ENCODE assay signal across 9 cellular contexts in the genomic region with DNA sequence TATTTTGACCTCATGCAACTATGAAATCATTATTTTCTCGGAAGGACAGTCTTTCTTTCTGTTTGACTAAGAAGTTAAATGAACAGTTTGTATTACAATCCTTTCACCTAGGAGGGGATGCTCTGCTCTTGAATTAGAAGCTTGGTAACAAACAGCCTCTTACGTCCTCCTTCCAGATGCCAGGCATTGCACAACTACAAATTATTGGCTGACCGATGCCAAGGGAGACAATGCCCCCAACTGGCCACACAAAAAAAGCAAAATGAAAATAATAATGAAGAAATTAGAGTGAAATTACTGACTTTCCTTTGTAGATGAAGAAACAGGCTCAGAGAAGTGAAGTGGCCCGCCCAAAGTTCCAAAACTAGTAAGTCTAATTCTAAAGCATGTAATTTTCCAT.
A peak's percentile ranks its signal among the peaks of the same experiment; 100 is the strongest.
DNase-seq lines count a peak whose midpoint lies in the region; ATAC-seq and TF ChIP-seq lines count a peak whose summit lies in the region.
"Had no signal": no experiment of that assay in that cellular context is flagged by ENCODE, and none has a peak within 500 bp of the region (broad histone marks: within the 10 kb centered on the region; RNA-seq: fewer than 3 reads in every experiment).

No MANE protein-coding gene starts in this region.

- H3K4me1 ChIP-seq in SK-N-SH (ENCODE audit: control insufficient read depth in 1 of 2, insufficient read depth in 2 of 2, low read depth in 1 of 2, low read length in 1 of 2) (no peaks in the 10 kb centered on the region), transverse colon (no peaks in the 10 kb centered on the region)

- intact Hi-C loops in left cardiac atrium (cut with DNase I) (loop anchor here in 1 of 2 donors (5.0 kb wide), 2 partner anchors 550 to 850 kb away; no protein-coding TSS in a partner anchor), transverse colon (cut with DNase I; ENCODE audit: low total_unique reads) (no loop called here)

- no peaks in the 10 kb centered on the region for H3K36me3 ChIP-seq in SK-N-SH (replicated peaks in 1 of 2; ENCODE audit: control insufficient read depth in 1 of 2, insufficient read depth in 2 of 2, low read length in 1 of 2)
- no peaks in the 10 kb centered on the region for H3K36me3 ChIP-seq in transverse colon
- H3K36me3 ChIP-seq: BLaER1 had no signal

- H4K20me1 ChIP-seq in SK-N-SH (ENCODE audit: insufficient read depth) = no peaks in the 10 kb centered on the region
- H4K20me1 ChIP-seq: BLaER1 had no signal

- POLR2A ChIA-PET in SK-N-SH (lab: Yijun Ruan, JAX) = interaction anchor here (1.2 to 1.9 kb wide), 2 partner anchors 165 to 547 kb away, joined by 3 to 5 read pairs; a partner anchor contains a TSS

- H2AFZ ChIP-seq in SK-N-SH (ENCODE audit: low read depth) = no peak overlapping the region

- peak; percentile 41 to 64 for ATAC-seq in left cardiac atrium
- ATAC-seq in GM18505 (IDR thresholded peaks at IDR 0.05; ENCODE audit: unreplicated experiment) = no peak

- H3K9me3 ChIP-seq in SK-N-SH = no peaks in the 10 kb centered on the region; the same call in 1 of the 2 replicates
- no peaks in the 10 kb centered on the region for H3K9me3 ChIP-seq in transverse colon
- H3K9me3 ChIP-seq: BLaER1 had no signal

- DNase-seq in SKM-1 treated with dmso at 0.1 percent for 144 hours (lab: John Stamatoyannopoulos, UW; ENCODE audit: unreplicated experiment) (peak; percentile 12), SKM-1 (lab: John Stamatoyannopoulos, UW; ENCODE audit: unreplicated experiment) (no peak), SK-N-SH (peak; percentile 73), left cardiac atrium (peak; percentile 31), transverse colon (no peak), H4 (ENCODE audit: low spot score) (no peak), NCI-H2107 treated with DMSO at 0.1 percent for 48 hours (lab: John Stamatoyannopoulos, UW; ENCODE audit: unreplicated experiment) (no peak)

- no peaks in the 10 kb centered on the region for H3K9me2 ChIP-seq in SK-N-SH

- no peak overlapping the region for H3K27ac ChIP-seq in SK-N-SH (ENCODE audit: low read depth in 2 of 2, low read length in 1 of 2)
- H3K27ac ChIP-seq in transverse colon = no peak overlapping the region
- H3K27ac ChIP-seq: BLaER1 had no signal

- TF ChIP-seq POLR2A in transverse colon (IDR thresholded peaks at IDR 0.05) (no peak), GM18505 (IDR thresholded peaks at IDR 0.05; ENCODE audit: borderline replicate concordance, extremely low read depth, insufficient read depth, insufficient read length) (no peak)

- WGBS in SK-N-SH (ENCODE audit: low lambda C conversion rate) = 13% methylated on average over 4 of the region's 4 CpGs
- WGBS in transverse colon (ENCODE audit: low coverage in 1 of 2), 2 donors = 33 to 36% methylated on average over 4 of the region's 4 CpGs

- TF ChIP-seq CTCF in SK-N-SH (IDR thresholded peaks at IDR 0.05) (no peak; the same call in 1 of the 2 replicates), transverse colon (IDR thresholded peaks at IDR 0.05) (peak in 3 of 5 experiments; percentile 23 to 30 (median 27))

- H3K4me3 ChIP-seq in SK-N-SH (ENCODE audit: low read depth in 2 of 2, low read length in 1 of 2) (no peak overlapping the region), transverse colon (no peak overlapping the region)
- H3K4me3 ChIP-seq: BLaER1 had no signal

- TF ChIP-seq EP300 in SK-N-SH (IDR thresholded peaks at IDR 0.05; ENCODE audit: borderline replicate concordance in 1 of 2, low read depth in 1 of 2, low read length in 1 of 2) (no peak), transverse colon (IDR thresholded peaks at IDR 0.05; ENCODE audit: low read depth) (no peak)

- CTCF ChIA-PET in SK-N-SH (lab: Yijun Ruan, JAX) = interaction anchor here (0.6 to 5.7 kb wide), 65 partner anchors 9 to 902 kb away, joined by 3 to 107 read pairs (median 4); a partner anchor contains a TSS

- H3K27me3 ChIP-seq in SK-N-SH (ENCODE audit: insufficient read depth) = no peaks in the 10 kb centered on the region
- H3K27me3 ChIP-seq in transverse colon = no peaks in the 10 kb centered on the region
- H3K27me3 ChIP-seq: BLaER1 had no signal

- H3K4me2 ChIP-seq in SK-N-SH = no peak overlapping the region
- H3K4me2 ChIP-seq: BLaER1 had no signal

- H3K9ac ChIP-seq in SK-N-SH = no peak overlapping the region
- H3K9ac ChIP-seq: BLaER1 had no signal

- in situ Hi-C loops in transverse colon (cut with MboI; ENCODE audit: low pct_ligation_motif_present in 1 of 4, low pct_unique_long_range_greater_than_20kb in 1 of 4, low sequenced_read_pairs in 3 of 4) = loop anchor here in 2 of 4 donors (10.0 to 25.0 kb wide), 2 partner anchors 550 to 553 kb away; a partner anchor contains a TSS

- H3K79me2 ChIP-seq in SK-N-SH (ENCODE audit: insufficient read depth) = no peaks in the 10 kb centered on the region

- peak; percentile 99 for TF ChIP-seq RAD21 in SK-N-SH (IDR thresholded peaks at IDR 0.05; ENCODE audit: low read length)

- no peaks in the 10 kb centered on the region for H3F3A ChIP-seq in SK-N-SH (replicated peaks; ENCODE audit: insufficient read depth)

TF ChIP-seq in SK-N-SH, 30 proteins besides CTCF, POLR2A, EP300 and RAD21:
- TF ChIP-seq, protein P1, sequence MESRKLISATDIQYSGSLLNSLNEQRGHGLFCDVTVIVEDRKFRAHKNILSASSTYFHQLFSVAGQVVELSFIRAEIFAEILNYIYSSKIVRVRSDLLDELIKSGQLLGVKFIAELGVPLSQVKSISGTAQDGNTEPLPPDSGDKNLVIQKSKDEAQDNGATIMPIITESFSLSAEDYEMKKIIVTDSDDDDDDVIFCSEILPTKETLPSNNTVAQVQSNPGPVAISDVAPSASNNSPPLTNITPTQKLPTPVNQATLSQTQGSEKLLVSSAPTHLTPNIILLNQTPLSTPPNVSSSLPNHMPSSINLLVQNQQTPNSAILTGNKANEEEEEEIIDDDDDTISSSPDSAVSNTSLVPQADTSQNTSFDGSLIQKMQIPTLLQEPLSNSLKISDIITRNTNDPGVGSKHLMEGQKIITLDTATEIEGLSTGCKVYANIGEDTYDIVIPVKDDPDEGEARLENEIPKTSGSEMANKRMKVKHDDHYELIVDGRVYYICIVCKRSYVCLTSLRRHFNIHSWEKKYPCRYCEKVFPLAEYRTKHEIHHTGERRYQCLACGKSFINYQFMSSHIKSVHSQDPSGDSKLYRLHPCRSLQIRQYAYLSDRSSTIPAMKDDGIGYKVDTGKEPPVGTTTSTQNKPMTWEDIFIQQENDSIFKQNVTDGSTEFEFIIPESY (IDR thresholded peaks at IDR 0.05; ENCODE audit: borderline replicate concordance, low read depth) = no peak
- TF ChIP-seq RCOR1 (IDR thresholded peaks at IDR 0.05; ENCODE audit: low read length) (peak; percentile 62; the same call in 1 of the 2 replicates), MXI1 (IDR thresholded peaks at IDR 0.05; ENCODE audit: low read depth, low read length) (no peak), RFX5 (IDR thresholded peaks at IDR 0.05; ENCODE audit: low read length) (0 out of 2 replicates have a peak, but pooled peaks have one; percentile 46), POLR2AphosphoS5 (IDR thresholded peaks at IDR 0.05; ENCODE audit: low read depth, low read length) (no peak), CHD2 (IDR thresholded peaks at IDR 0.05; ENCODE audit: low read length, partially characterized antibody) (peak; percentile 33), SMC3 (IDR thresholded peaks at IDR 0.05; ENCODE audit: low read depth, low read length) (peak; percentile 86)
- TF ChIP-seq, protein P2, sequence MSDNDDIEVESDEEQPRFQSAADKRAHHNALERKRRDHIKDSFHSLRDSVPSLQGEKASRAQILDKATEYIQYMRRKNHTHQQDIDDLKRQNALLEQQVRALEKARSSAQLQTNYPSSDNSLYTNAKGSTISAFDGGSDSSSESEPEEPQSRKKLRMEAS (IDR thresholded peaks at IDR 0.05; ENCODE audit: low read depth) = no peak

Comparison
In these comparisons a context has a peak if more than half of its experiments do, and no peak if none do; other contexts are left out.
1. DNase-seq: peak in SKM-1 treated with dmso at 0.1 percent for 144 hours (single experiment), SK-N-SH (single experiment) and left cardiac atrium (single experiment); none in SKM-1 (single experiment), transverse colon (single experiment), H4 (single experiment) and NCI-H2107 treated with DMSO at 0.1 percent for 48 hours (single experiment).